ENCODE assay signal across 25 cellular contexts in the genomic region with DNA sequence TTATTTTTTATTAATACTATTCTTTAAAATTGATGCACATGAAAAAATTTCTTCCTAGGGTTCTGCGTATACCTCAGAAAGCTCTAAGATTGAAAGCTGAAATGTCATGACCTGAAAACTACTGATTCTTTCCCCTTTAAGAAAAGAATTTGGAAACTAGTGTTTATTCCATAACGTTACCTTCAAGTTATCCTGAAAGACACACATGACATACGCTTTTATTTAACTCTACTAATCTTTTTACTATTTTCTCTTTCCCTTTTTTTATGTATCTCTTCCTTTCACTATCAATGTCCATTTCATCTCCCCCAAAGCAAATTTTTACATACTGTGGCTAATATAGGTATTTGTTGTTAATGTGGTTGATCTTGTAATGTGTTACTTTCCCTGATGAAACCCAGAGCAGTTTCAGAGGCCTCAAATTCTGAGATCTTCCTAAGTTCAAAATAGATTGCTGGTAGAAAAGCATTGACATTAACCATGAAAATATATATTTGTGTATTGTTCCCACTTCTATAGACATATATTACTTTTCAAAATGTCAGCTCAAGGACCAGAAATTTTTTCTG. TPM values are rescaled to one million over a fixed set of nuclear protein-coding genes. Genes with fewer than 3 reads are reported as not detected.
DNase-seq lines count a peak whose midpoint lies in the region; ATAC-seq and TF ChIP-seq lines count a peak whose summit lies in the region.
"Had no signal": no experiment of that assay in that cellular context is flagged by ENCODE, and none has a peak within 500 bp of the region (broad histone marks: within the 10 kb centered on the region; RNA-seq: fewer than 3 reads in every experiment).

No MANE protein-coding gene starts in this region.

- TF ChIP-seq EP300 in esophagus muscularis mucosa (IDR thresholded peaks at IDR 0.05), result no peak

- no peak for TF ChIP-seq POLR2A in esophagus muscularis mucosa (IDR thresholded peaks at IDR 0.05; ENCODE audit: low read depth)

- no peak overlapping the region for H3K4me3 Mint-ChIP-seq in activated naive CD4-positive, alpha-beta T cell treated with anti-CD3 and anti-CD28 coated beads for 36 hours
- no peak overlapping the region for H3K4me3 Mint-ChIP-seq in activated naive CD8-positive, alpha-beta T cell treated with anti-CD3 and anti-CD28 coated beads, Interleukin-2, amount 50 U/mL, for 24 hours
- peak overlapping the region; percentile 40 to 64 for H3K4me3 Mint-ChIP-seq in stimulated activated naive CD8-positive, alpha-beta T cell treated with anti-CD3 and anti-CD28 coated beads, Interleukin-15, amount 100 ng/mL, for 72 hours
- H3K4me3 Mint-ChIP-seq: activated T-helper 1 cell treated with anti-CD3 and anti-CD28 coated beads, Interleukin-12 subunit alpha, Interleukin-12 subunit beta, Interleukin-2, Interleukin-4 antibody, amounts not matched to agents 30 ng/mL and 10 ng/mL and 1 ng/mL, durations not matched to agents 14 hours and 24 hours and 36 hours; B cell had no signal

- intact Hi-C loops in activated naive CD4-positive, alpha-beta T cell treated with anti-CD3 and anti-CD28 coated beads for 36 hours (cut with micrococcal nuclease), result loop anchor here (10.0 kb wide), 2 partner anchors 571 to 1049 kb away; no protein-coding TSS in a partner anchor
- intact Hi-C loops in esophagus muscularis mucosa (cut with DNase I), result no loop called here

- CTCF ChIA-PET in activated naive CD4-positive, alpha-beta T cell treated with anti-CD3 and anti-CD28 coated beads for 36 hours (lab: Charles Lee), result interaction anchor here (1.2 kb wide), 1 partner anchor 51 kb away, joined by 4 read pairs; no protein-coding TSS in a partner anchor

- peaks cover 5% of the 10 kb centered on the region for H3K36me3 Mint-ChIP-seq in activated naive CD4-positive, alpha-beta T cell treated with anti-CD3 and anti-CD28 coated beads for 36 hours (ENCODE audit: low read depth)
- peaks cover 11% of the 10 kb centered on the region for H3K36me3 Mint-ChIP-seq in activated naive CD8-positive, alpha-beta T cell treated with anti-CD3 and anti-CD28 coated beads, Interleukin-2, amount 50 U/mL, for 24 hours (ENCODE audit: low read depth)

- peaks cover 38 to 92% (median 82%) of the 10 kb centered on the region in 4 donors for H3K4me1 ChIP-seq in esophagus muscularis mucosa

- DNase-seq in activated naive CD4-positive, alpha-beta T cell treated with anti-CD3 and anti-CD28 coated beads for 36 hours, result no peak
- DNase-seq in activated naive CD4-positive, alpha-beta T cell treated with anti-CD3 and anti-CD28 coated beads, Interleukin-2, amount 50 U/mL, for 16 hours, result no peak
- DNase-seq in activated naive CD8-positive, alpha-beta T cell treated with anti-CD3 and anti-CD28 coated beads, Interleukin-2, amount 50 U/mL, for 24 hours, result no peak
- DNase-seq in stimulated activated naive CD8-positive, alpha-beta T cell treated with anti-CD3 and anti-CD28 coated beads, Interleukin-15, amount 100 ng/mL, for 72 hours, result no peak
- no peak for DNase-seq in activated CD8-positive, alpha-beta memory T cell treated with anti-CD3 and anti-CD28 coated beads, Interleukin-2, amount 50 U/mL, for 48 hours
- DNase-seq in esophagus muscularis mucosa (ENCODE audit: extremely low spot score), result no peak
- DNase-seq in dedifferentiated amniotic fluid mesenchymal stem cell (ENCODE audit: extremely low spot score), result no peak
- DNase-seq: activated CD8-positive, alpha-beta memory T cell treated with anti-CD3 and anti-CD28 coated beads for 24 hours; Caco-2; kidney glomerular epithelial cell; NCI-H1048; NCI-H2029; NCI-H2227 treated with DMSO at 0.1 percent for 48 hours; NCI-H748 treated with DMSO at 0.1 percent for 48 hours; occipital lobe; stimulated activated CD4-positive, alpha-beta T cell treated with anti-CD3 and anti-CD28 coated beads, Interleukin-2, amount 100 ng/mL, for 48 hours; T-helper 9 cell; upper lobe of left lung had no signal

- no peaks in the 10 kb centered on the region for H3K9me3 Mint-ChIP-seq in activated naive CD4-positive, alpha-beta T cell treated with anti-CD3 and anti-CD28 coated beads for 36 hours
- H3K9me3 Mint-ChIP-seq in activated naive CD8-positive, alpha-beta T cell treated with anti-CD3 and anti-CD28 coated beads, Interleukin-2, amount 50 U/mL, for 24 hours, result no peaks in the 10 kb centered on the region
- no peaks in the 10 kb centered on the region for H3K9me3 Mint-ChIP-seq in stimulated activated naive CD8-positive, alpha-beta T cell treated with anti-CD3 and anti-CD28 coated beads, Interleukin-15, amount 100 ng/mL, for 72 hours
- H3K9me3 Mint-ChIP-seq: activated T-helper 1 cell treated with anti-CD3 and anti-CD28 coated beads, Interleukin-12 subunit alpha, Interleukin-12 subunit beta, Interleukin-2, Interleukin-4 antibody, amounts not matched to agents 30 ng/mL and 10 ng/mL and 1 ng/mL, durations not matched to agents 14 hours and 24 hours and 36 hours had no signal

- peaks cover 69% of the 10 kb centered on the region for H3K4me1 Mint-ChIP-seq in activated naive CD4-positive, alpha-beta T cell treated with anti-CD3 and anti-CD28 coated beads for 36 hours (ENCODE audit: low read depth)
- H3K4me1 Mint-ChIP-seq in activated naive CD8-positive, alpha-beta T cell treated with anti-CD3 and anti-CD28 coated beads, Interleukin-2, amount 50 U/mL, for 24 hours, result peaks cover 79% of the 10 kb centered on the region
- H3K4me1 Mint-ChIP-seq in stimulated activated naive CD8-positive, alpha-beta T cell treated with anti-CD3 and anti-CD28 coated beads, Interleukin-15, amount 100 ng/mL, for 72 hours, result peaks cover 71% of the 10 kb centered on the region

- H3K36me3 ChIP-seq in esophagus muscularis mucosa, result peaks cover 0 to 9% (median 7%) of the 10 kb centered on the region in 4 donors

- H3K9me3 ChIP-seq in esophagus muscularis mucosa, result no peaks in the 10 kb centered on the region
- H3K9me3 ChIP-seq: A549, Caco-2, upper lobe of left lung had no signal

- WGBS in esophagus muscularis mucosa, result 74% methylated on average over 3 of the region's 3 CpGs

- no peak overlapping the region for H3K4me3 ChIP-seq in esophagus muscularis mucosa
- H3K4me3 ChIP-seq: A549, coronary artery, skin epidermis, upper lobe of left lung had no signal

- peak; percentile 34 for ATAC-seq in HG02678 (IDR thresholded peaks at IDR 0.05; ENCODE audit: unreplicated experiment)
- ATAC-seq in activated naive CD8-positive, alpha-beta T cell treated with anti-CD3 and anti-CD28 coated beads, Interleukin-2, amount 50 U/mL, for 24 hours, result no peak
- ATAC-seq in stimulated activated naive CD8-positive, alpha-beta T cell treated with anti-CD3 and anti-CD28 coated beads, Interleukin-15, amount 100 ng/mL, for 72 hours, result peak; percentile 65
- ATAC-seq: A549, HCT116 had no signal

- peak overlapping the region; percentile 16 for H3K27ac Mint-ChIP-seq in activated naive CD4-positive, alpha-beta T cell treated with anti-CD3 and anti-CD28 coated beads for 36 hours
- H3K27ac Mint-ChIP-seq in activated naive CD8-positive, alpha-beta T cell treated with anti-CD3 and anti-CD28 coated beads, Interleukin-2, amount 50 U/mL, for 24 hours, result peak overlapping the region; percentile 4
- no peak overlapping the region for H3K27ac Mint-ChIP-seq in stimulated activated naive CD8-positive, alpha-beta T cell treated with anti-CD3 and anti-CD28 coated beads, Interleukin-15, amount 100 ng/mL, for 72 hours
- H3K27ac Mint-ChIP-seq: activated T-helper 1 cell treated with anti-CD3 and anti-CD28 coated beads, Interleukin-12 subunit alpha, Interleukin-12 subunit beta, Interleukin-2, Interleukin-4 antibody, amounts not matched to agents 30 ng/mL and 10 ng/mL and 1 ng/mL, durations not matched to agents 14 hours and 24 hours and 36 hours; B cell had no signal

- TF ChIP-seq CTCF in esophagus muscularis mucosa (IDR thresholded peaks at IDR 0.05), result no peak

- H3K27me3 Mint-ChIP-seq in activated naive CD4-positive, alpha-beta T cell treated with anti-CD3 and anti-CD28 coated beads for 36 hours (ENCODE audit: low read depth), result no peaks in the 10 kb centered on the region
- H3K27me3 Mint-ChIP-seq in activated naive CD8-positive, alpha-beta T cell treated with anti-CD3 and anti-CD28 coated beads, Interleukin-2, amount 50 U/mL, for 24 hours, result no peaks in the 10 kb centered on the region
- no peaks in the 10 kb centered on the region for H3K27me3 Mint-ChIP-seq in stimulated activated naive CD8-positive, alpha-beta T cell treated with anti-CD3 and anti-CD28 coated beads, Interleukin-15, amount 100 ng/mL, for 72 hours
- H3K27me3 Mint-ChIP-seq: B cell had no signal

- H3K27me3 ChIP-seq in esophagus muscularis mucosa, result no peaks in the 10 kb centered on the region
- H3K27me3 ChIP-seq: upper lobe of left lung had no signal

- no peak overlapping the region for H3K27ac ChIP-seq in esophagus muscularis mucosa (replicated peaks in 1 of 4)
- H3K27ac ChIP-seq: A549, coronary artery, skin epidermis, upper lobe of left lung had no signal

RNA-seq across cellular contexts. Expression of a gene that starts 7.4 kb away (rescaled TPM):
- 10 to 100 TPM; 36.7 to 38.3 TPM for total RNA-seq in activated naive CD4-positive, alpha-beta T cell treated with anti-CD3 and anti-CD28 coated beads for 36 hours
- total RNA-seq in esophagus muscularis mucosa, result 10 to 100 TPM; 38.9 to 50.3 (median 40.0) TPM

Comparison
In these comparisons a context has a peak if more than half of its experiments do, and no peak if none do; other contexts are left out.
1. H3K27ac Mint-ChIP-seq: peak in activated naive CD4-positive, alpha-beta T cell treated with anti-CD3 and anti-CD28 coated beads for 36 hours (single experiment) and activated naive CD8-positive, alpha-beta T cell treated with anti-CD3 and anti-CD28 coated beads, Interleukin-2, amount 50 U/mL, for 24 hours (single experiment); none in stimulated activated naive CD8-positive, alpha-beta T cell treated with anti-CD3 and anti-CD28 coated beads, Interleukin-15, amount 100 ng/mL, for 72 hours (0 of 2).
2. H3K4me3 Mint-ChIP-seq: peak in stimulated activated naive CD8-positive, alpha-beta T cell treated with anti-CD3 and anti-CD28 coated beads, Interleukin-15, amount 100 ng/mL, for 72 hours (2 of 2); none in activated naive CD4-positive, alpha-beta T cell treated with anti-CD3 and anti-CD28 coated beads for 36 hours (single experiment) and activated naive CD8-positive, alpha-beta T cell treated with anti-CD3 and anti-CD28 coated beads, Interleukin-2, amount 50 U/mL, for 24 hours (single experiment).